1 cellular context compared by ENCODE assay signal in genomic region chr1:150293433-150294253, GRCh38.
TF ChIP-seq lines count a peak whose summit lies in the region.

Gene MRPS21, plus strand, starts transcription at chr1:150293861. Its CDS starts 506 bp downstream, at chr1:150294367.

TF ChIP-seq in HepG2, 621 proteins besides CTCF, POLR2A, EP300 and RAD21 (continued from another document and continues in another):
- no peak for TF ChIP-seq CREBL2 (CRISPR knock-in tag; IDR thresholded peaks at IDR 0.05; ENCODE audit: borderline replicate concordance)
- TF ChIP-seq FOSL1 (CRISPR knock-in tag; IDR thresholded peaks at IDR 0.05; ENCODE audit: borderline replicate concordance), result no peak
- peak; percentile 83 for TF ChIP-seq MEF2D (CRISPR knock-in tag; IDR thresholded peaks at IDR 0.05)
- no peak for TF ChIP-seq ZNF260 (CRISPR knock-in tag; IDR thresholded peaks at IDR 0.05; ENCODE audit: borderline replicate concordance, low read depth)
- peak; percentile 35; the same call in 1 of the 2 replicates for TF ChIP-seq ISL2 (CRISPR knock-in tag; IDR thresholded peaks at IDR 0.05)
- no peak for TF ChIP-seq ZNF703 (CRISPR knock-in tag; IDR thresholded peaks at IDR 0.05; ENCODE audit: borderline replicate concordance)
- no peak for TF ChIP-seq NFIB (CRISPR knock-in tag; IDR thresholded peaks at IDR 0.05; ENCODE audit: borderline replicate concordance)
- no peak for TF ChIP-seq KDM4B (CRISPR knock-in tag; IDR thresholded peaks at IDR 0.05)
- TF ChIP-seq ZNF878 (CRISPR knock-in tag; IDR thresholded peaks at IDR 0.05), result no peak; the same call in 1 of the 2 replicates
- no peak for TF ChIP-seq CEBPZ (IDR thresholded peaks at IDR 0.05; ENCODE audit: low read length)
- 0 out of 2 replicates have a peak, but pooled peaks have one; percentile 41 for TF ChIP-seq RELA (CRISPR knock-in tag; IDR thresholded peaks at IDR 0.05)
- TF ChIP-seq ZNF576 (CRISPR knock-in tag; IDR thresholded peaks at IDR 0.05), result no peak
- TF ChIP-seq ZFP62 (CRISPR knock-in tag; IDR thresholded peaks at IDR 0.05), result no peak
- TF ChIP-seq NR2C2 (CRISPR knock-in tag; IDR thresholded peaks at IDR 0.05; ENCODE audit: borderline replicate concordance), result peak; percentile 89
- TF ChIP-seq ZBTB20 (CRISPR knock-in tag; IDR thresholded peaks at IDR 0.05; ENCODE audit: borderline replicate concordance, low read depth), result peak; percentile 88; the same call in 1 of the 2 replicates
- TF ChIP-seq TERF1 (CRISPR knock-in tag; IDR thresholded peaks at IDR 0.05), result no peak
- no peak; the same call in 1 of the 2 replicates for TF ChIP-seq KDM5B (CRISPR knock-in tag; IDR thresholded peaks at IDR 0.05; ENCODE audit: borderline replicate concordance)
- no peak for TF ChIP-seq CHCHD3 (CRISPR knock-in tag; IDR thresholded peaks at IDR 0.05)
- TF ChIP-seq ETS1 (CRISPR knock-in tag; IDR thresholded peaks at IDR 0.05), result no peak
- TF ChIP-seq ZNF777 (CRISPR knock-in tag; IDR thresholded peaks at IDR 0.05), result no peak
- TF ChIP-seq BORCS8-MEF2B (CRISPR knock-in tag; IDR thresholded peaks at IDR 0.05), result peak; percentile 56; the same call in 1 of the 2 replicates
- no peak for TF ChIP-seq IRX3 (CRISPR knock-in tag; IDR thresholded peaks at IDR 0.05; ENCODE audit: borderline replicate concordance, low read depth)
- TF ChIP-seq TEAD2 (CRISPR knock-in tag; IDR thresholded peaks at IDR 0.05), result no peak
- TF ChIP-seq ZNF18 (CRISPR knock-in tag; IDR thresholded peaks at IDR 0.05; ENCODE audit: insufficient replicate concordance), result peak; percentile 21
- TF ChIP-seq PHF8 (CRISPR knock-in tag; IDR thresholded peaks at IDR 0.05), result peak; percentile 85
- TF ChIP-seq ZNF75D (CRISPR knock-in tag; IDR thresholded peaks at IDR 0.05; ENCODE audit: borderline replicate concordance), result no peak
- no peak for TF ChIP-seq ZNF816 (CRISPR knock-in tag; IDR thresholded peaks at IDR 0.05; ENCODE audit: borderline replicate concordance)
- TF ChIP-seq BCLAF1 (IDR thresholded peaks at IDR 0.05), result no peak
- TF ChIP-seq NAIF1 (CRISPR knock-in tag; IDR thresholded peaks at IDR 0.05; ENCODE audit: borderline replicate concordance), result peak; percentile 95
- peak in 1 of 2 experiments; percentile 71; a peak in 1 of 4 replicates for TF ChIP-seq KLF16 (CRISPR knock-in tag; IDR thresholded peaks at IDR 0.05)
- TF ChIP-seq SALL2 (CRISPR knock-in tag; IDR thresholded peaks at IDR 0.05), result peak; percentile 90; the same call in 1 of the 2 replicates
- peak; percentile 75 to 76; a peak in 3 of 4 replicates for TF ChIP-seq HMGXB4 (CRISPR knock-in tag; IDR thresholded peaks at IDR 0.05; ENCODE audit: borderline replicate concordance in 1 of 2, low read depth in 1 of 2)
- TF ChIP-seq KDM2A (CRISPR knock-in tag; IDR thresholded peaks at IDR 0.05; ENCODE audit: borderline replicate concordance, low read depth), result peak; percentile 75; the same call in 1 of the 2 replicates
- TF ChIP-seq HOMEZ (CRISPR knock-in tag; IDR thresholded peaks at IDR 0.05; ENCODE audit: low read depth), result 0 out of 2 replicates have a peak, but pooled peaks have one; percentile 9
- no peak for TF ChIP-seq ZFP36L2 (CRISPR knock-in tag; IDR thresholded peaks at IDR 0.05)
- TF ChIP-seq GLI4 (CRISPR knock-in tag; IDR thresholded peaks at IDR 0.05; ENCODE audit: borderline replicate concordance), result no peak
- no peak for TF ChIP-seq ZIK1 (CRISPR knock-in tag; IDR thresholded peaks at IDR 0.05; ENCODE audit: borderline replicate concordance, low read depth)
- peak; percentile 68 for TF ChIP-seq ZNF556 (CRISPR knock-in tag; IDR thresholded peaks at IDR 0.05; ENCODE audit: borderline replicate concordance)
- no peak for TF ChIP-seq ZC3H4 (CRISPR knock-in tag; IDR thresholded peaks at IDR 0.05; ENCODE audit: borderline replicate concordance)
- TF ChIP-seq ZNF598 (CRISPR knock-in tag; IDR thresholded peaks at IDR 0.05; ENCODE audit: borderline replicate concordance), result peak; percentile 89; the same call in 1 of the 2 replicates
- peak; percentile 91 for TF ChIP-seq ZFX (CRISPR knock-in tag; IDR thresholded peaks at IDR 0.05; ENCODE audit: low read depth)
- TF ChIP-seq NR3C1 (CRISPR knock-in tag; IDR thresholded peaks at IDR 0.05), result no peak
- TF ChIP-seq NCOR1 (IDR thresholded peaks at IDR 0.05; ENCODE audit: borderline replicate concordance, low read length), result no peak; the same call in 1 of the 2 replicates
- TF ChIP-seq PAF1 (CRISPR knock-in tag; IDR thresholded peaks at IDR 0.05), result no peak
- TF ChIP-seq ZNF274 (CRISPR knock-in tag; IDR thresholded peaks at IDR 0.05), result no peak
